Comparison of ENCODE assay signal across 19 cellular contexts in the genomic region with DNA sequence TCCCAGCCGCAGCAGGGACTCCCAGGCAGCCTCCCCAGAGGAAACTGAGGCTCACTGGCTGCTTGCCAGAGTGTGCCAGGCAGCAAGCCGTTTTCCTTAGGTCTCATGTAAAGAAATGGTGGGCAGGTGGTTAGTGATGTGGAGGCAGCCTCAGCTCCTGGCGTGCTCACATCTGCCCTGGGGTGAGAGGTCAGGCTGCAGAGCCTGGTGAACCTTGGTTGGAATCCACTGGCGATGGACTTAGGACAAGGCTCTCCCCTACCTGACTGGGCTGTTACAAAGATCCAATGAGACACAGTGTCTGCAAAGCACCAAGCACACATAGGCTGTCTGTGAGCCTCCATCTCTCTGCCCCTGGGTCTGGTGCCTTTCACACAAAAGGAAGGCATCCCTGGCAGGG. TPM values are rescaled to one million over a fixed set of nuclear protein-coding genes. Genes with fewer than 3 reads are reported as not detected.
DNase-seq lines count a peak whose midpoint lies in the region; ATAC-seq, FAIRE-seq and TF ChIP-seq lines count a peak whose summit lies in the region.
"Had no signal": no experiment of that assay in that cellular context is flagged by ENCODE, and none has a peak within 500 bp of the region (broad histone marks: within the 10 kb centered on the region; RNA-seq: fewer than 3 reads in every experiment).

No MANE protein-coding gene starts in this region.

- DNase-seq in HepG2 (ENCODE audit: low spot score) (no peak), right lobe of liver (no peak), neuronal stem cell (ENCODE audit: low spot score) (no peak), ureter (ENCODE audit: low spot score) (no peak)
- DNase-seq in activated CD4-positive, alpha-beta T cell treated with anti-CD3 and anti-CD28 coated beads for 48 hours = no peak
- DNase-seq: BE2C; CD4-positive, alpha-beta memory T cell had no signal

- WGBS in HepG2 (ENCODE audit: low lambda C conversion rate) = 0% methylated on average over 2 of the region's 4 CpGs
- WGBS in right lobe of liver (ENCODE audit: insufficient coverage, low coverage, low lambda C conversion rate, missing lambda C conversion rate) = 60% methylated on average over 2 of the region's 4 CpGs
- no CpG with 5 or more reads among the region's 4 CpGs for WGBS in neuronal stem cell (ENCODE audit: extremely low coverage in 2 of 2, insufficient read length in 2 of 2, insufficient replicate concordance in 1 of 2), 2 donors

- no peaks in the 10 kb centered on the region for H3K79me1 ChIP-seq in neuronal stem cell (ENCODE audit: low read depth, low read length)

- H2BK15ac ChIP-seq in neuronal stem cell (ENCODE audit: low read length) = no peak overlapping the region

- no peaks in the 10 kb centered on the region for H4K20me1 ChIP-seq in HepG2 (ENCODE audit: insufficient read depth, low read length)
- H4K20me1 ChIP-seq in OCI-LY3 (ENCODE audit: insufficient read depth, low read length) = no peaks in the 10 kb centered on the region

- intact Hi-C loops in HepG2 (cut with micrococcal nuclease; ENCODE audit: unreplicated experiment) (no loop called here), right lobe of liver (cut with DNase I) (no loop called here)

- ATAC-seq in HepG2 = peak; percentile 87
- no peak for ATAC-seq in right lobe of liver
- no peak for ATAC-seq in HG03159 (IDR thresholded peaks at IDR 0.05; ENCODE audit: unreplicated experiment)

- no peak for TF ChIP-seq CTCF in HepG2 (CRISPR knock-in tag; IDR thresholded peaks at IDR 0.05)
- no peak for TF ChIP-seq CTCF in right lobe of liver (IDR thresholded peaks at IDR 0.05)
- TF ChIP-seq CTCF in OCI-LY3 (IDR thresholded peaks at IDR 0.05; ENCODE audit: low read depth, low read length) = no peak

- in situ Hi-C loops in HepG2 (cut with HindIII; ENCODE audit: extremely low pct_ligation_motif_present, low pct_unique_long_range_greater_than_20kb) = no loop called here

- H4K91ac ChIP-seq in neuronal stem cell (ENCODE audit: low read depth, low read length, poor library complexity) = no peak overlapping the region

- CTCF ChIA-PET in HepG2 (lab: Yijun Ruan, JAX; ENCODE audit: low intra/inter-chr PET ratio, low total read pairs) = no interaction called here

- no peak overlapping the region for H2BK12ac ChIP-seq in neuronal stem cell (ENCODE audit: low read length)

- peak; percentile 68 for FAIRE-seq in HepG2 (lab: Jason Lieb, UNC)
- FAIRE-seq: A549, D721Med, GM12878, GM18507 had no signal

- H3K27me3 ChIP-seq in HepG2 (ENCODE audit: control insufficient read depth in 1 of 2, insufficient read depth in 2 of 2, low read length in 2 of 2) (no peaks in the 10 kb centered on the region), right lobe of liver (no peaks in the 10 kb centered on the region), OCI-LY3 (ENCODE audit: low read depth, low read length) (peaks cover 14% of the 10 kb centered on the region; the same call in 1 of the 2 replicates), neuronal stem cell (ENCODE audit: control insufficient read depth in 3 of 3, insufficient read depth in 3 of 3, low read depth in 1 of 3, low read length in 3 of 3) (peaks cover 0 to 80% (median 0%) of the 10 kb centered on the region in 3 experiments)
- H3K27me3 ChIP-seq: BE2C had no signal

- no peak overlapping the region for H2BK120ac ChIP-seq in neuronal stem cell (ENCODE audit: low read depth, low read length)

- H2BK5ac ChIP-seq in neuronal stem cell (ENCODE audit: low read length) = no peak overlapping the region

- H2AFZ ChIP-seq in HepG2 (ENCODE audit: low read length) (no peak overlapping the region), OCI-LY3 (ENCODE audit: low read depth, low read length) (no peak overlapping the region), neuronal stem cell (ENCODE audit: low read length) (no peak overlapping the region)
- H2AFZ ChIP-seq: GM23338 had no signal

- H3K18ac ChIP-seq in neuronal stem cell (ENCODE audit: low read length) = peak overlapping the region; percentile 5

- no peak for TF ChIP-seq EP300 in HepG2 (IDR thresholded peaks at IDR 0.05; ENCODE audit: low read depth in 2 of 2, low read length in 2 of 2)
- TF ChIP-seq EP300 in HepG2 (CRISPR knock-in tag; IDR thresholded peaks at IDR 0.05; ENCODE audit: borderline replicate concordance) = no peak

- H3K36me3 ChIP-seq in HepG2 (replicated peaks in 1 of 2; ENCODE audit: control insufficient read depth in 1 of 2, insufficient read depth in 2 of 2, low read length in 2 of 2) = no peaks in the 10 kb centered on the region
- no peaks in the 10 kb centered on the region for H3K36me3 ChIP-seq in right lobe of liver
- no peaks in the 10 kb centered on the region for H3K36me3 ChIP-seq in OCI-LY3 (replicated peaks; ENCODE audit: low read depth, low read length)
- H3K36me3 ChIP-seq in neuronal stem cell (replicated peaks in 1 of 2; ENCODE audit: control insufficient read depth in 2 of 2, insufficient read depth in 2 of 2, low read length in 2 of 2) = no peaks in the 10 kb centered on the region
- H3K36me3 ChIP-seq: BE2C, HAP-1 had no signal

- H4K8ac ChIP-seq in neuronal stem cell (ENCODE audit: low read depth, low read length) = no peak overlapping the region

- H3K4me3 ChIP-seq in HepG2 (replicated peaks in 1 of 3; ENCODE audit: insufficient read depth in 1 of 3, low read depth in 2 of 3, low read length in 3 of 3) (peak overlapping the region in 1 of 3 experiments; percentile 18; a peak in 3 of 6 replicates), right lobe of liver (no peak overlapping the region), OCI-LY3 (ENCODE audit: low read length) (peak overlapping the region; percentile 53), neuronal stem cell (ENCODE audit: low read length in 2 of 2) (no peak overlapping the region)
- H3K4me3 ChIP-seq: A549, GM12878, GM23338, HAP-1 had no signal

- no peak for TF ChIP-seq RAD21 in HepG2 (CRISPR knock-in tag; IDR thresholded peaks at IDR 0.05)

- H3K23ac ChIP-seq in neuronal stem cell (ENCODE audit: low read depth, low read length, poor library complexity) = no peak overlapping the region

- TF ChIP-seq POLR2A in HepG2 (IDR thresholded peaks at IDR 0.05; ENCODE audit: insufficient read depth in 1 of 2, low read depth in 2 of 2, low read length in 2 of 2) (no peak), right lobe of liver (IDR thresholded peaks at IDR 0.05) (no peak)

- no peak overlapping the region for H3K4ac ChIP-seq in neuronal stem cell (ENCODE audit: low read length)

- BruUV-seq in HepG2 (replicated peaks; lab: Mats Ljungman, UMichigan) = no TSS peak

- H3K9ac ChIP-seq in HepG2 (ENCODE audit: insufficient read depth, low read depth, low read length) (no peak overlapping the region), OCI-LY3 (ENCODE audit: low read length) (no peak overlapping the region), neuronal stem cell (ENCODE audit: low read depth, low read length, poor library complexity) (no peak overlapping the region)

- POLR2A ChIA-PET in HepG2 (lab: Yijun Ruan, JAX) = no interaction called here

- H3K14ac ChIP-seq in neuronal stem cell (ENCODE audit: low read length) = peak overlapping the region; percentile 33

- H3K9me3 ChIP-seq in HepG2 (ENCODE audit: low read length) = no peaks in the 10 kb centered on the region
- H3K9me3 ChIP-seq in right lobe of liver = no peaks in the 10 kb centered on the region
- H3K9me3 ChIP-seq in OCI-LY3 (ENCODE audit: insufficient read depth, low read length) = no peaks in the 10 kb centered on the region
- H3K9me3 ChIP-seq in neuronal stem cell (replicated peaks in 1 of 2; ENCODE audit: control insufficient read depth in 2 of 2, insufficient read depth in 1 of 2, low read depth in 1 of 2, low read length in 2 of 2) = no peaks in the 10 kb centered on the region
- H3K9me3 ChIP-seq: A549, BE2C, HAP-1 had no signal

- H3K4me2 ChIP-seq in HepG2 (ENCODE audit: low read depth, low read length) = peak overlapping the region; percentile 60
- peak overlapping the region; percentile 71 for H3K4me2 ChIP-seq in OCI-LY3 (ENCODE audit: low read length)
- H3K4me2 ChIP-seq in neuronal stem cell (ENCODE audit: insufficient read depth, low read length, poor library complexity, severe bottlenecking) = no peak overlapping the region
- H3K4me2 ChIP-seq: A549, GM23338 had no signal

- H3K79me2 ChIP-seq in HepG2 (ENCODE audit: insufficient read depth, low read length) (no peaks in the 10 kb centered on the region), OCI-LY3 (ENCODE audit: low read length) (no peaks in the 10 kb centered on the region)

- H3K27ac ChIP-seq in HepG2 (ENCODE audit: extremely low read length, insufficient read depth, low read length) (no peak overlapping the region), right lobe of liver (no peak overlapping the region), OCI-LY3 (ENCODE audit: low read length) (0 out of 2 replicates have a peak overlapping the region, but pooled peaks have one; percentile 4), neuronal stem cell (replicated peaks; ENCODE audit: low read length) (no peak overlapping the region)
- H3K27ac ChIP-seq: A549, C4-2B had no signal

- peak overlapping the region; percentile 27 for H2AK5ac ChIP-seq in neuronal stem cell (ENCODE audit: low read depth, low read length)

- H3K4me1 ChIP-seq in HepG2 (ENCODE audit: insufficient read depth, low read length) = peaks cover 29% of the 10 kb centered on the region
- no peaks in the 10 kb centered on the region for H3K4me1 ChIP-seq in right lobe of liver
- peaks cover 18% of the 10 kb centered on the region for H3K4me1 ChIP-seq in OCI-LY3 (ENCODE audit: low read length)
- peaks cover 0 to 4% of the 10 kb centered on the region in 2 donors for H3K4me1 ChIP-seq in neuronal stem cell (ENCODE audit: control insufficient read depth in 2 of 2, insufficient read depth in 1 of 2, low read depth in 1 of 2, low read length in 2 of 2)
- H3K4me1 ChIP-seq: A549, BE2C had no signal

RNA-seq across cellular contexts. Expression of a gene that starts 30.9 kb away (rescaled TPM):
- total RNA-seq in HepG2 (2016; rRNA removed; fragmentation: Illumina TruSeq; extraction: Trizol) = 0.70 and 1.3 TPM in 2 replicates
- 0.18 and 0.20 TPM in 2 replicates for total RNA-seq in HepG2 (2016; cell fraction: cytosol; rRNA removed; fragmentation: Illumina TruSeq; extraction: Trizol; ENCODE audit: low read depth)
- total RNA-seq in HepG2 (2016; cell fraction: insoluble cytoplasmic fraction; rRNA removed; fragmentation: Illumina TruSeq; extraction: Trizol) = 0.58 and 0.89 TPM in 2 replicates
- total RNA-seq in HepG2 (2016; cell fraction: membrane; rRNA removed; fragmentation: Illumina TruSeq; extraction: Trizol) = 0.69 and 0.80 TPM in 2 replicates
- total RNA-seq in HepG2 (2016; cell fraction: nucleus; rRNA removed; fragmentation: Illumina TruSeq; extraction: Trizol) = 0.38 and 1.1 TPM in 2 replicates
- polyA plus RNA-seq in HepG2 (2011; rRNA removed) = 1.1 and 1.2 TPM in 2 replicates
- polyA plus RNA-seq in HepG2 (2011; cell fraction: cytosol; rRNA removed) = 0.94 and 1.1 TPM in 2 replicates
- 1.7 TPM in 2 replicates for polyA plus RNA-seq in HepG2 (2011; cell fraction: nucleus; rRNA removed)
- polyA plus RNA-seq in HepG2 (2012) = 1.0 and 1.2 TPM in 2 replicates
- polyA plus RNA-seq in HepG2 (2016; cell fraction: cytosol; fragmentation: Illumina TruSeq; extraction: Trizol; ENCODE audit: low read depth) = 0.11 and 0.24 TPM in 2 replicates
- 1.2 and 1.3 TPM in 2 replicates for polyA plus RNA-seq in HepG2 (2016; cell fraction: insoluble cytoplasmic fraction; fragmentation: Illumina TruSeq; extraction: Trizol; ENCODE audit: low read depth)
- 0.37 and 0.55 TPM in 2 replicates for polyA plus RNA-seq in HepG2 (2016; cell fraction: membrane; fragmentation: Illumina TruSeq; extraction: Trizol; ENCODE audit: low read depth)
- 0.93 and 1.9 TPM in 2 replicates for polyA plus RNA-seq in HepG2 (2016; cell fraction: nucleus; fragmentation: Illumina TruSeq; extraction: Trizol; ENCODE audit: insufficient read depth, low read depth)
- polyA minus RNA-seq in HepG2 (2011; rRNA and poly(A)+ RNA removed; ENCODE audit: low replicate concordance) = 0.37 and 2.3 TPM in 2 replicates
- polyA minus RNA-seq in HepG2 (2011; cell fraction: cytosol; rRNA and poly(A)+ RNA removed) = 0.44 and 0.79 TPM in 2 replicates
- 0.90 and 1.9 TPM in 2 replicates for polyA minus RNA-seq in HepG2 (2011; cell fraction: nucleus; rRNA and poly(A)+ RNA removed)
- under 1 TPM; 0.20 to 0.51 (median 0.32) TPM for total RNA-seq in right lobe of liver
- polyA plus RNA-seq in neuronal stem cell (2013, experiment 1 of 2) = 0.04 TPM
- 0.12 TPM for polyA plus RNA-seq in neuronal stem cell (2013, experiment 2 of 2)
- 5.7 TPM for total RNA-seq in ureter
- total RNA-seq: CD4-positive, alpha-beta memory T cell; GM12878 had no signal
- polyA plus RNA-seq: AG04450; CD4-positive, alpha-beta memory T cell; GM12878 had no signal

RNA-seq across cellular contexts. Expression of a gene that starts 38.2 kb away (rescaled TPM):
- total RNA-seq in HepG2 (2016; rRNA removed; fragmentation: Illumina TruSeq; extraction: Trizol) (not detected in 2 replicates), right lobe of liver (not detected), ureter (1.4 TPM)
- not detected in 2 replicates for total RNA-seq in HepG2 (2016; cell fraction: cytosol; rRNA removed; fragmentation: Illumina TruSeq; extraction: Trizol; ENCODE audit: low read depth)
- total RNA-seq in HepG2 (2016; cell fraction: insoluble cytoplasmic fraction; rRNA removed; fragmentation: Illumina TruSeq; extraction: Trizol) = not detected in 2 replicates
- not detected in 2 replicates for total RNA-seq in HepG2 (2016; cell fraction: membrane; rRNA removed; fragmentation: Illumina TruSeq; extraction: Trizol)
- not detected in 2 replicates for total RNA-seq in HepG2 (2016; cell fraction: nucleus; rRNA removed; fragmentation: Illumina TruSeq; extraction: Trizol)
- not detected in 2 replicates for polyA plus RNA-seq in HepG2 (2011; rRNA removed)
- polyA plus RNA-seq in HepG2 (2011; cell fraction: cytosol; rRNA removed) = not detected in 2 replicates
- not detected in 2 replicates for polyA plus RNA-seq in HepG2 (2011; cell fraction: nucleus; rRNA removed)
- polyA plus RNA-seq in HepG2 (2012) = not detected in 2 replicates
- not detected in 2 replicates for polyA plus RNA-seq in HepG2 (2016; cell fraction: cytosol; fragmentation: Illumina TruSeq; extraction: Trizol; ENCODE audit: low read depth)
- not detected in 2 replicates for polyA plus RNA-seq in HepG2 (2016; cell fraction: insoluble cytoplasmic fraction; fragmentation: Illumina TruSeq; extraction: Trizol; ENCODE audit: low read depth)
- polyA plus RNA-seq in HepG2 (2016; cell fraction: membrane; fragmentation: Illumina TruSeq; extraction: Trizol; ENCODE audit: low read depth) = not detected in 2 replicates
- polyA plus RNA-seq in HepG2 (2016; cell fraction: nucleus; fragmentation: Illumina TruSeq; extraction: Trizol; ENCODE audit: insufficient read depth, low read depth) = not detected in 2 replicates
- polyA minus RNA-seq in HepG2 (2011; rRNA and poly(A)+ RNA removed; ENCODE audit: low replicate concordance) = not detected in 2 replicates
- polyA minus RNA-seq in HepG2 (2011; cell fraction: cytosol; rRNA and poly(A)+ RNA removed) = not detected in 2 replicates
- not detected in 2 replicates for polyA minus RNA-seq in HepG2 (2011; cell fraction: nucleus; rRNA and poly(A)+ RNA removed)
- 0.61 TPM for polyA plus RNA-seq in neuronal stem cell (2013, experiment 1 of 2)
- 1.4 TPM for polyA plus RNA-seq in neuronal stem cell (2013, experiment 2 of 2)
- total RNA-seq: CD4-positive, alpha-beta memory T cell; G401; GM12878; GM23338; HT1080 had no signal
- polyA plus RNA-seq: A549; AG04450; CD4-positive, alpha-beta memory T cell; GM12878; GM23338 had no signal

RNA-seq across cellular contexts. Expression of a gene that starts 38.3 kb away (rescaled TPM):
- total RNA-seq in HepG2 (2016; rRNA removed; fragmentation: Illumina TruSeq; extraction: Trizol) (71.7 and 112 TPM in 2 replicates), right lobe of liver (10 to 100 TPM; 27.3 to 43.9 (median 29.0) TPM), ureter (38.1 TPM)
- 24.0 and 28.2 TPM in 2 replicates for total RNA-seq in HepG2 (2016; cell fraction: cytosol; rRNA removed; fragmentation: Illumina TruSeq; extraction: Trizol; ENCODE audit: low read depth)
- 77.1 and 98.9 TPM in 2 replicates for total RNA-seq in HepG2 (2016; cell fraction: insoluble cytoplasmic fraction; rRNA removed; fragmentation: Illumina TruSeq; extraction: Trizol)
- total RNA-seq in HepG2 (2016; cell fraction: membrane; rRNA removed; fragmentation: Illumina TruSeq; extraction: Trizol) = 33.8 and 34.5 TPM in 2 replicates
- 26.2 and 29.8 TPM in 2 replicates for total RNA-seq in HepG2 (2016; cell fraction: nucleus; rRNA removed; fragmentation: Illumina TruSeq; extraction: Trizol)
- polyA plus RNA-seq in HepG2 (2011; rRNA removed) = 57.7 and 68.6 TPM in 2 replicates
- polyA plus RNA-seq in HepG2 (2011; cell fraction: cytosol; rRNA removed) = 66.4 and 77.0 TPM in 2 replicates
- 14.6 and 17.0 TPM in 2 replicates for polyA plus RNA-seq in HepG2 (2011; cell fraction: nucleus; rRNA removed)
- polyA plus RNA-seq in HepG2 (2012) = 57.2 and 70.1 TPM in 2 replicates
- 37.6 and 46.4 TPM in 2 replicates for polyA plus RNA-seq in HepG2 (2016; cell fraction: cytosol; fragmentation: Illumina TruSeq; extraction: Trizol; ENCODE audit: low read depth)
- 144 and 158 TPM in 2 replicates for polyA plus RNA-seq in HepG2 (2016; cell fraction: insoluble cytoplasmic fraction; fragmentation: Illumina TruSeq; extraction: Trizol; ENCODE audit: low read depth)
- 38.1 and 41.4 TPM in 2 replicates for polyA plus RNA-seq in HepG2 (2016; cell fraction: membrane; fragmentation: Illumina TruSeq; extraction: Trizol; ENCODE audit: low read depth)
- polyA plus RNA-seq in HepG2 (2016; cell fraction: nucleus; fragmentation: Illumina TruSeq; extraction: Trizol; ENCODE audit: insufficient read depth, low read depth) = 63.9 and 64.9 TPM in 2 replicates
- 32.8 and 96.4 TPM in 2 replicates for polyA minus RNA-seq in HepG2 (2011; rRNA and poly(A)+ RNA removed; ENCODE audit: low replicate concordance)
- polyA minus RNA-seq in HepG2 (2011; cell fraction: cytosol; rRNA and poly(A)+ RNA removed) = 26.3 and 30.2 TPM in 2 replicates
- polyA minus RNA-seq in HepG2 (2011; cell fraction: nucleus; rRNA and poly(A)+ RNA removed) = 9.5 and 12.1 TPM in 2 replicates
- polyA plus RNA-seq in neuronal stem cell (2013, experiment 1 of 2) = 74.6 TPM
- 76.8 TPM for polyA plus RNA-seq in neuronal stem cell (2013, experiment 2 of 2)
